ENCODE assay signal across 7 cellular contexts in genomic region chr7:100088095-100088620, GRCh38. TPM values are rescaled to one million over a fixed set of nuclear protein-coding genes. Genes with fewer than 3 reads are reported as not detected.
DNase-seq lines count a peak whose midpoint lies in the region; ATAC-seq and TF ChIP-seq lines count a peak whose summit lies in the region.

No MANE protein-coding gene starts in this region.

- POLR2A ChIA-PET in HEK293 (lab: Yijun Ruan, JAX): interaction anchor here (0.7 to 7.9 kb wide), 2 partner anchors 13 to 39 kb away, joined by 3 to 115 read pairs; partner anchors contain the start of genes AP4M1, MBLAC1 and MCM7
- POLR2A ChIA-PET in activated CD4-positive, alpha-beta memory T cell treated with anti-CD3 and anti-CD28 coated beads for 36 hours (lab: Charles Lee): interaction anchor here (1.0 to 4.3 kb wide), 3 partner anchors 13 to 168 kb away, joined by 3 to 44 read pairs (median 5); partner anchors contain the start of genes AP4M1, MBLAC1, MCM7 and TRIM4

- H3K27ac ChIP-seq in HEK293 (ENCODE audit: extremely low read depth, low read depth, low read length) (peak overlapping the region; percentile 79), stomach (peak overlapping the region; percentile 79 to 94 (median 91))

- intact Hi-C loops in activated CD4-positive, alpha-beta memory T cell treated with anti-CD3 and anti-CD28 coated beads for 36 hours (cut with micrococcal nuclease): loop anchor here (2.0 to 10.0 kb wide), 2 partner anchors 31 to 583 kb away; partner anchors contain the start of genes CNPY4, TAF6, ZKSCAN5 and ZNF394
- intact Hi-C loops in stomach (cut with DNase I; ENCODE audit: low total_unique reads): no loop called here

- TF ChIP-seq CTCF in HEK293 (tag by site-specific recombination; IDR thresholded peaks at IDR 0.05) (no peak), stomach (IDR thresholded peaks at IDR 0.05) (no peak)

- peak overlapping the region; percentile 86 for H3K4me3 ChIP-seq in HEK293 (ENCODE audit: low read depth, low read length)
- peak overlapping the region; percentile 71 for H3K4me3 ChIP-seq in iPS-15b (ENCODE audit: low read depth, low read length)
- H3K4me3 ChIP-seq in stomach: peak overlapping the region; percentile 81 to 92 (median 90)

- no peak for TF ChIP-seq POLR2A in stomach (IDR thresholded peaks at IDR 0.05)

- 71 to 76% (median 75%) methylated on average over 11 of the region's 11 CpGs for WGBS in stomach, 5 donors

- H3K27ac Mint-ChIP-seq in activated CD4-positive, alpha-beta memory T cell treated with anti-CD3 and anti-CD28 coated beads for 36 hours: peak overlapping the region; percentile 95

- H3K36me3 Mint-ChIP-seq in activated CD4-positive, alpha-beta memory T cell treated with anti-CD3 and anti-CD28 coated beads for 36 hours: peaks cover 25% of the 10 kb centered on the region

- no peaks in the 10 kb centered on the region for H3K27me3 ChIP-seq in iPS-15b (ENCODE audit: control insufficient read depth, insufficient read depth, low read length)
- H3K27me3 ChIP-seq in stomach: no peaks in the 10 kb centered on the region

- H3K9ac ChIP-seq in iPS-15b (ENCODE audit: low read depth, low read length): peak overlapping the region; percentile 93

- H3K9me3 Mint-ChIP-seq in activated CD4-positive, alpha-beta memory T cell treated with anti-CD3 and anti-CD28 coated beads for 36 hours: no peaks in the 10 kb centered on the region

- H3K4me1 Mint-ChIP-seq in activated CD4-positive, alpha-beta memory T cell treated with anti-CD3 and anti-CD28 coated beads for 36 hours (ENCODE audit: low read depth): peaks cover 35% of the 10 kb centered on the region

- CTCF ChIA-PET in HEK293 (lab: Yijun Ruan, JAX): interaction anchor here (0.6 kb wide), 1 partner anchor 308 kb away, joined by 3 read pairs; no protein-coding TSS in a partner anchor
- CTCF ChIA-PET in activated CD4-positive, alpha-beta memory T cell treated with anti-CD3 and anti-CD28 coated beads for 36 hours (lab: Charles Lee): no interaction called here

- H3K4me1 ChIP-seq in HEK293 (ENCODE audit: control insufficient read depth, insufficient read depth, low read length) (peaks cover 8% of the 10 kb centered on the region), iPS-15b (ENCODE audit: control insufficient read depth, insufficient read depth, low read length) (peaks cover 3% of the 10 kb centered on the region), stomach (peaks cover 15 to 48% (median 26%) of the 10 kb centered on the region in 4 donors)

- H3K4me3 Mint-ChIP-seq in activated CD4-positive, alpha-beta memory T cell treated with anti-CD3 and anti-CD28 coated beads for 36 hours: peak overlapping the region; percentile 93

- no peaks in the 10 kb centered on the region for H3K27me3 Mint-ChIP-seq in activated CD4-positive, alpha-beta memory T cell treated with anti-CD3 and anti-CD28 coated beads for 36 hours

- no peaks in the 10 kb centered on the region for H3K9me3 ChIP-seq in HEK293 (ENCODE audit: control insufficient read depth, insufficient read depth, low read depth, low read length)
- H3K9me3 ChIP-seq in iPS-15b (ENCODE audit: control insufficient read depth, insufficient read depth, low read length): no peaks in the 10 kb centered on the region
- H3K9me3 ChIP-seq in stomach: no peaks in the 10 kb centered on the region

- no peak for TF ChIP-seq EP300 in stomach (IDR thresholded peaks at IDR 0.05)

- ATAC-seq in HG02981 (IDR thresholded peaks at IDR 0.05; ENCODE audit: unreplicated experiment) (no peak), GM21717 (IDR thresholded peaks at IDR 0.05; ENCODE audit: unreplicated experiment) (no peak)

- H3K36me3 ChIP-seq in HEK293 (ENCODE audit: control insufficient read depth in 2 of 2, insufficient read depth in 1 of 2, low read length in 2 of 2) (peaks cover 8 to 30% of the 10 kb centered on the region in 2 experiments), iPS-15b (ENCODE audit: control insufficient read depth, insufficient read depth, low read length) (peaks cover 26% of the 10 kb centered on the region), stomach (peaks cover 27 to 33% (median 31%) of the 10 kb centered on the region in 4 donors)

- DNase-seq in activated CD4-positive, alpha-beta memory T cell treated with anti-CD3 and anti-CD28 coated beads for 36 hours: no peak
- DNase-seq in stomach (no peak), AG08395 (ENCODE audit: low spot score) (no peak)

TF ChIP-seq in HEK293, 187 proteins besides CTCF, POLR2A, EP300 and RAD21:
- TF ChIP-seq ZNF121 (tag by site-specific recombination; IDR thresholded peaks at IDR 0.05) (peak; percentile 96), KLF9 (tag by site-specific recombination; IDR thresholded peaks at IDR 0.05; ENCODE audit: low read depth) (no peak), ZNF626 (tag by site-specific recombination; IDR thresholded peaks at IDR 0.05) (no peak)

RNA-seq across cellular contexts. Expression of gene COPS6, which starts 0.6 kb away (rescaled TPM):
- total RNA-seq in activated CD4-positive, alpha-beta memory T cell treated with anti-CD3 and anti-CD28 coated beads for 36 hours: 10 to 100 TPM; 93.1 to 98.2 TPM
- 100 to 1,000 TPM in 1 of 5 donors, 10 to 100 TPM in 4; 34.2 to 197 (median 87.5) TPM for total RNA-seq in stomach
- 100 to 1,000 TPM in 2 of 3 donors, 10 to 100 TPM in 1; 90.0 to 125 (median 117) TPM for polyA plus RNA-seq in stomach

RNA-seq across cellular contexts. Expression of gene ZNF3, which starts 6.6 kb away (rescaled TPM):
- total RNA-seq in activated CD4-positive, alpha-beta memory T cell treated with anti-CD3 and anti-CD28 coated beads for 36 hours: 10 to 100 TPM; 18.0 to 18.6 TPM
- total RNA-seq in stomach: 10 to 100 TPM; 15.2 to 42.0 (median 37.8) TPM
- polyA plus RNA-seq in stomach: 10 to 100 TPM; 12.4 to 19.6 (median 13.5) TPM

RNA-seq across cellular contexts. Expression of gene MCM7, which starts 13.0 kb away (rescaled TPM):
- 100 to 1,000 TPM; 393 to 398 TPM for total RNA-seq in activated CD4-positive, alpha-beta memory T cell treated with anti-CD3 and anti-CD28 coated beads for 36 hours
- 100 to 1,000 TPM in 1 of 5 donors, 10 to 100 TPM in 4; 41.3 to 104 (median 88.9) TPM for total RNA-seq in stomach
- 10 to 100 TPM; 39.6 to 54.5 (median 46.4) TPM for polyA plus RNA-seq in stomach

RNA-seq across cellular contexts. Expression of gene AP4M1, which starts 13.3 kb away (rescaled TPM):
- total RNA-seq in activated CD4-positive, alpha-beta memory T cell treated with anti-CD3 and anti-CD28 coated beads for 36 hours: 10 to 100 TPM; 11.3 to 12.2 TPM
- 100 to 1,000 TPM in 1 of 5 donors, 10 to 100 TPM in 3, 1 to 10 TPM in 1; 8.4 to 103 (median 19.6) TPM for total RNA-seq in stomach
- polyA plus RNA-seq in stomach: 10 to 100 TPM; 14.7 to 24.3 (median 21.3) TPM

RNA-seq across cellular contexts. Expression of gene TAF6, which starts 31.0 kb away (rescaled TPM):
- total RNA-seq in activated CD4-positive, alpha-beta memory T cell treated with anti-CD3 and anti-CD28 coated beads for 36 hours: 10 to 100 TPM; 54.3 to 63.7 TPM
- total RNA-seq in stomach: 100 to 1,000 TPM in 1 of 5 donors, 10 to 100 TPM in 4; 15.4 to 106 (median 33.8) TPM
- polyA plus RNA-seq in stomach: 10 to 100 TPM; 22.0 to 29.8 (median 24.8) TPM
